Comparison of ENCODE assay signal across 8 cellular contexts in genomic region chr7:2710256-2710655, GRCh38. TPM values are rescaled to one million over a fixed set of nuclear protein-coding genes. Genes with fewer than 3 reads are reported as not detected.
A peak's percentile ranks its signal among the peaks of the same experiment; 100 is the strongest.
DNase-seq lines count a peak whose midpoint lies in the region; ATAC-seq and TF ChIP-seq lines count a peak whose summit lies in the region.

No MANE protein-coding gene starts in this region.

- H3K27me3 Mint-ChIP-seq in T-helper 1 cell treated with Interleukin-12 subunit alpha and Interleukin-12 subunit beta and Interleukin-4 antibody, amounts not matched to agents 30 μg/mL and 1 μg/mL, for 36 hours (ENCODE audit: low read depth) = peaks cover 5% of the 10 kb centered on the region

- peak overlapping the region; percentile 48 for H3K4me3 Mint-ChIP-seq in T-helper 1 cell treated with Interleukin-12 subunit alpha and Interleukin-12 subunit beta and Interleukin-4 antibody, amounts not matched to agents 30 μg/mL and 1 μg/mL, for 36 hours

- peaks cover 4% of the 10 kb centered on the region for H3K36me3 Mint-ChIP-seq in T-helper 1 cell treated with Interleukin-12 subunit alpha and Interleukin-12 subunit beta and Interleukin-4 antibody, amounts not matched to agents 30 μg/mL and 1 μg/mL, for 36 hours (ENCODE audit: low read depth)

- peak overlapping the region; percentile 59 for H3K27ac Mint-ChIP-seq in T-helper 1 cell treated with Interleukin-12 subunit alpha and Interleukin-12 subunit beta and Interleukin-4 antibody, amounts not matched to agents 30 μg/mL and 1 μg/mL, for 36 hours

- H3K9me3 Mint-ChIP-seq in T-helper 1 cell treated with Interleukin-12 subunit alpha and Interleukin-12 subunit beta and Interleukin-4 antibody, amounts not matched to agents 30 μg/mL and 1 μg/mL, for 36 hours = no peaks in the 10 kb centered on the region

- intact Hi-C loops in left colon (cut with DNase I, micrococcal nuclease) = no loop called here
- intact Hi-C loops in cardiac septum (cut with DNase I) = no loop called here

- peak; percentile 89 for DNase-seq in GM10266 (ENCODE audit: extremely low spot score)
- no peak for DNase-seq in left colon
- no peak for DNase-seq in MV-4-11 (lab: John Stamatoyannopoulos, UW)
- no peak for DNase-seq in NOMO-1 (lab: John Stamatoyannopoulos, UW; ENCODE audit: unreplicated experiment in 2 of 2)
- DNase-seq in cardiac septum (ENCODE audit: low spot score) = no peak
- DNase-seq in kidney tubule cell (ENCODE audit: low spot score) = no peak

- H3K4me1 Mint-ChIP-seq in T-helper 1 cell treated with Interleukin-12 subunit alpha and Interleukin-12 subunit beta and Interleukin-4 antibody, amounts not matched to agents 30 μg/mL and 1 μg/mL, for 36 hours (ENCODE audit: low read depth) = peaks cover 32% of the 10 kb centered on the region

- ATAC-seq in GM21825 (IDR thresholded peaks at IDR 0.05; ENCODE audit: unreplicated experiment) (peak; percentile 44), left colon (peak; percentile 9)

- no peak for TF ChIP-seq CTCF in GM10266 (IDR thresholded peaks at IDR 0.05; ENCODE audit: control insufficient read depth, insufficient read depth, low read depth, missing control alignments)

RNA-seq across cellular contexts. Expression of gene AMZ1, which starts 22.3 kb away (rescaled TPM):
- total RNA-seq in left colon (under 1 TPM in 1 of 2 donors, not detected in 1; 0.28 TPM), cardiac septum (0.08 TPM)
